In the genomic region with DNA sequence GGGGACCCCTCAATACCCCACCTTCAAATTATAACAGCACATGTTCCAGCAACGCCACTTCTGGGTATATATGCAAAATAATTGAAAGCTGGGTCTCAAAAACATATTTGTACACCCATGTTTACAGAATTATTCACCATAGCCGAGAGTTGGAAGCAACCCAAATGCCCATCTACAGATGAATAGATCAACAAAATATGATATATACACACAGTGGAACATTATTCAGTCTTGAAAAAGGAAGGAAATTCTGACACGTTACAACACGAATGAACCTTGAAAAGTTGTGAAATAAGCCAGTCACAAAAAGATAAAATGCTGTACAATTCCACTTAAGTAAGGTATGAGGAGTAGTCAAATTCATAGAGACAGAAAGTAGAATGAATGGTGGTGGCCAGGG, we compare ENCODE assay signal across 33 cellular contexts. TPM values are rescaled to one million over a fixed set of nuclear protein-coding genes. Genes with fewer than 3 reads are reported as not detected.
"Had no signal": no experiment of that assay in that cellular context is flagged by ENCODE, and none has a peak within 500 bp of the region (broad histone marks: within the 10 kb centered on the region; RNA-seq: fewer than 3 reads in every experiment).

No MANE protein-coding gene starts in this region.

- H3K36me3 Mint-ChIP-seq: brain had no signal

- H3K4me3 Mint-ChIP-seq: activated CD4-positive, alpha-beta T cell treated with anti-CD3 and anti-CD28 coated beads, Interleukin-2, amount 10 ng/mL, durations not matched to agents 24 days and 14 days; activated CD8-positive, alpha-beta T cell treated with anti-CD3 and anti-CD28 coated beads for 36 hours; activated naive CD4-positive, alpha-beta T cell treated with anti-CD3 and anti-CD28 coated beads, Interleukin-2, amount 50 U/mL, for 24 hours; activated T-cell treated with anti-CD3 and anti-CD28 coated beads, Interleukin-2, amount 50 U/mL, for 72 hours; brain; central memory CD8-positive, alpha-beta T cell had no signal

- H3K27me3 Mint-ChIP-seq: activated CD4-positive, alpha-beta T cell treated with anti-CD3 and anti-CD28 coated beads, Interleukin-2, amount 10 ng/mL, durations not matched to agents 24 days and 14 days; activated CD8-positive, alpha-beta T cell treated with anti-CD3 and anti-CD28 coated beads for 36 hours; activated naive CD4-positive, alpha-beta T cell treated with anti-CD3 and anti-CD28 coated beads, Interleukin-2, amount 50 U/mL, for 24 hours; central memory CD8-positive, alpha-beta T cell had no signal

- H3K27ac Mint-ChIP-seq: activated CD4-positive, alpha-beta T cell treated with anti-CD3 and anti-CD28 coated beads, Interleukin-2, amount 10 ng/mL, durations not matched to agents 24 days and 14 days; activated CD8-positive, alpha-beta T cell treated with anti-CD3 and anti-CD28 coated beads for 36 hours; activated naive CD4-positive, alpha-beta T cell treated with anti-CD3 and anti-CD28 coated beads, Interleukin-2, amount 50 U/mL, for 24 hours; activated T-cell treated with anti-CD3 and anti-CD28 coated beads, Interleukin-2, amount 50 U/mL, for 72 hours; activated T-helper 2 cell treated with anti-CD3 and anti-CD28 coated beads, Interferon-gamma antibody, Interleukin-2, Interleukin-4, amounts not matched to agents 10 μg/mL and 5 μg/mL and 100 μg/mL, durations not matched to agents 14 hours and 24 hours and 36 hours had no signal

- ATAC-seq: activated CD8-positive, alpha-beta T cell treated with anti-CD3 and anti-CD28 coated beads for 36 hours; activated T-cell treated with anti-CD3 and anti-CD28 coated beads, Interleukin-2, amount 50 U/mL, for 72 hours had no signal

- DNase-seq: activated CD4-positive, alpha-beta T cell treated with anti-CD3 and anti-CD28 coated beads, Interleukin-2, amount 10 ng/mL, durations not matched to agents 24 days and 14 days; activated CD4-positive, alpha-beta T cell treated with anti-CD3 and anti-CD28 coated beads, Interleukin-2, amount 50 U/mL, for 4 hours; activated CD4-positive, CD25-positive, alpha-beta regulatory T cell; activated CD8-positive, alpha-beta T cell treated with anti-CD3 and anti-CD28 coated beads for 36 hours; activated gamma-delta T cell; activated naive CD4-positive, alpha-beta T cell treated with Interleukin-2 at 50 U/mL for 16 hours; activated T-cell treated with anti-CD3 and anti-CD28 coated beads, Interleukin-2, amount 50 U/mL, for 1 hour; activated T-cell treated with anti-CD3 and anti-CD28 coated beads, Interleukin-2, amount 50 U/mL, for 72 hours; anterior cingulate cortex; NCI-H1048; NCI-H1105 treated with DMSO at 0.1 percent for 48 hours; NCI-H1436; NCI-H1694; NCI-H1930; NCI-H2081 treated with DMSO at 0.1 percent for 48 hours; NCI-H345; NCI-H524 treated with DMSO at 0.1 percent for 48 hours; Right ventricle myocardium superior; SW 1271; T-helper 1 cell; T1000; WERI-Rb-1 had no signal

- H3K9me3 Mint-ChIP-seq: activated CD4-positive, alpha-beta T cell treated with anti-CD3 and anti-CD28 coated beads, Interleukin-2, amount 10 ng/mL, durations not matched to agents 24 days and 14 days; activated CD8-positive, alpha-beta T cell treated with anti-CD3 and anti-CD28 coated beads for 36 hours; activated naive CD4-positive, alpha-beta T cell treated with anti-CD3 and anti-CD28 coated beads, Interleukin-2, amount 50 U/mL, for 24 hours; activated T-helper 2 cell treated with anti-CD3 and anti-CD28 coated beads, Interferon-gamma antibody, Interleukin-2, Interleukin-4, amounts not matched to agents 10 μg/mL and 5 μg/mL and 100 μg/mL, durations not matched to agents 14 hours and 24 hours and 36 hours; central memory CD8-positive, alpha-beta T cell had no signal

RNA-seq across cellular contexts. Expression of gene RNF186, which starts 20.5 kb away (rescaled TPM):
- total RNA-seq: activated CD4-positive, alpha-beta T cell treated with anti-CD3 and anti-CD28 coated beads, Interleukin-2, amount 10 ng/mL, durations not matched to agents 24 days and 14 days; activated CD8-positive, alpha-beta memory T cell treated with anti-CD3 and anti-CD28 coated beads for 36 hours; activated CD8-positive, alpha-beta T cell treated with anti-CD3 and anti-CD28 coated beads for 36 hours; activated T-cell treated with anti-CD3 and anti-CD28 coated beads, Interleukin-2, amount 50 U/mL, for 72 hours; activated T-helper 2 cell treated with anti-CD3 and anti-CD28 coated beads, Interferon-gamma antibody, Interleukin-2, Interleukin-4, amounts not matched to agents 10 μg/mL and 5 μg/mL and 100 μg/mL, durations not matched to agents 14 hours and 24 hours and 36 hours; cardiac muscle cell; chondrocyte; LHCN-M2; NCI-H460; OCI-LY7; Right ventricle myocardium superior; T-helper 2 cell treated with Interferon-gamma antibody and Interleukin-4, amounts not matched to agents 100 ng/mL and 5 ng/mL, for 36 hours had no signal
